ENCODE assay signal across 21 cellular contexts in genomic region chr10:90314718-90315117, GRCh38.
"Had no signal": no experiment of that assay in that cellular context is flagged by ENCODE, and none has a peak within 500 bp of the region (broad histone marks: within the 10 kb centered on the region; RNA-seq: fewer than 3 reads in every experiment).

No MANE protein-coding gene starts in this region.

- H3K27ac ChIP-seq: body of pancreas, cardiac muscle cell, left ventricle myocardium inferior, prostate gland, right atrium auricular region, tibial artery had no signal

- H3K4me3 ChIP-seq: body of pancreas, cardiac muscle cell, left ventricle myocardium inferior, prostate gland, right atrium auricular region, tibial artery had no signal

- H3K4me1 ChIP-seq: body of pancreas, left ventricle myocardium inferior, prostate gland, right atrium auricular region, tibial artery had no signal

- H3K27me3 ChIP-seq: body of pancreas, cardiac muscle cell, foreskin keratinocyte, right atrium auricular region, tibial artery had no signal

- H3K36me3 ChIP-seq: cardiac muscle cell, left ventricle myocardium inferior, prostate gland, right atrium auricular region, tibial artery had no signal

- ATAC-seq: activated T-cell treated with anti-CD3 and anti-CD28 coated beads, Interleukin-2, amount 50 U/mL, for 4 hours; body of pancreas; natural killer cell; T-helper 17 cell had no signal

- H3K9me3 ChIP-seq: body of pancreas, prostate gland, right atrium auricular region, tibial artery had no signal

- DNase-seq: activated CD4-positive, alpha-beta T cell treated with anti-CD3 and anti-CD28 coated beads for 4 hours; activated CD4-positive, alpha-beta T cell treated with anti-CD3 and anti-CD28 coated beads, Interleukin-2, amount 50 U/mL, for 48 hours; activated CD4-positive, CD25-positive, alpha-beta regulatory T cell; activated CD8-positive, alpha-beta memory T cell treated with anti-CD3 and anti-CD28 coated beads, Interleukin-2, amount 50 U/mL, for 48 hours; activated naive CD4-positive, alpha-beta T cell treated with Interleukin-2 at 50 U/mL for 16 hours; activated naive CD8-positive, alpha-beta T cell treated with anti-CD3 and anti-CD28 coated beads, Interleukin-2, amount 10 ng/mL, durations not matched to agents 7 days and 5 days; activated T-cell treated with anti-CD3 and anti-CD28 coated beads, Interleukin-2, amount 50 U/mL, for 4 hours; amniotic stem cell; body of pancreas; erythroblast; left ventricle myocardium inferior; midbrain; natural killer cell; stimulated activated CD4-positive, alpha-beta T cell treated with anti-CD3 and anti-CD28 coated beads, Interleukin-1b, Interleukin-23, amount 100 ng/mL, for 48 hours; substantia nigra; T-helper 17 cell; tibial artery had no signal
